23 cellular contexts compared by ENCODE assay signal in genomic region chr2:119263025-119263424, GRCh38.
"Had no signal": no experiment of that assay in that cellular context is flagged by ENCODE, and none has a peak within 500 bp of the region (broad histone marks: within the 10 kb centered on the region; RNA-seq: fewer than 3 reads in every experiment).

No MANE protein-coding gene starts in this region.

- DNase-seq: dermis blood vessel endothelial cell; effector memory CD4-positive, alpha-beta T cell; erythroblast; esophagus squamous epithelium; foreskin melanocyte; glutamatergic neuron; heart right ventricle; kidney glomerular epithelial cell; left ventricle myocardium superior; lower lobe of right lung; sigmoid colon; stimulated activated CD4-positive, alpha-beta T cell treated with anti-CD3 and anti-CD28 coated beads, Interleukin-4, amount 100 ng/mL, for 4 hours; stimulated activated naive CD8-positive, alpha-beta T cell treated with anti-CD3 and anti-CD28 coated beads, Interleukin-15, Interleukin-2, amounts not matched to agents 100 U/mL and 50 U/mL, for 24 hours; upper lobe of right lung; uterus had no signal

- H3K9ac ChIP-seq: parathyroid adenoma had no signal

- H3K9me3 Mint-ChIP-seq: natural killer cell treated with Interleukin-12 subunit alpha and Interleukin-12 subunit beta and Interleukin-15 and Interleukin-18, amount 100 ng/mL, for 72 hours; neural crest cell; stimulated activated memory B cell treated with anti-CD40 and anti-IgM and Interleukin-4, amounts not matched to agents 10 μg/mL and 1 μg/mL and 100 μg/mL, for 72 hours had no signal

- H3K79me2 ChIP-seq: parathyroid adenoma had no signal

- H3K4me1 Mint-ChIP-seq: stimulated activated memory B cell treated with anti-CD40 and anti-IgM and Interleukin-4, amounts not matched to agents 10 μg/mL and 1 μg/mL and 100 μg/mL, for 72 hours had no signal

- H3K4me1 ChIP-seq: esophagus squamous epithelium, lower lobe of right lung, upper lobe of right lung, uterus had no signal

- H3K9me3 ChIP-seq: esophagus squamous epithelium, heart right ventricle, lower lobe of right lung, sigmoid colon, thoracic aorta, tibial nerve, upper lobe of right lung, uterus had no signal

- H3K27ac ChIP-seq: coronary artery, esophagus squamous epithelium, heart right ventricle, lower lobe of right lung, parathyroid adenoma, sigmoid colon, thoracic aorta, tibial nerve, upper lobe of right lung, uterus had no signal

- H3K36me3 Mint-ChIP-seq: natural killer cell treated with Interleukin-12 subunit alpha and Interleukin-12 subunit beta and Interleukin-15 and Interleukin-18, amount 100 ng/mL, for 72 hours had no signal

- H3K27me3 ChIP-seq: esophagus squamous epithelium, heart right ventricle, sigmoid colon, tibial nerve, upper lobe of right lung, uterus had no signal

- H2AFZ ChIP-seq: parathyroid adenoma had no signal

- H3K4me3 Mint-ChIP-seq: natural killer cell treated with Interleukin-12 subunit alpha and Interleukin-12 subunit beta and Interleukin-15 and Interleukin-18, amount 100 ng/mL, for 72 hours; neural crest cell; stimulated activated memory B cell treated with anti-CD40 and anti-IgM and Interleukin-4, amounts not matched to agents 10 μg/mL and 1 μg/mL and 100 μg/mL, for 72 hours had no signal

- H3K27me3 Mint-ChIP-seq: stimulated activated memory B cell treated with anti-CD40 and anti-IgM and Interleukin-4, amounts not matched to agents 10 μg/mL and 1 μg/mL and 100 μg/mL, for 72 hours had no signal

- H3K4me3 ChIP-seq: coronary artery, esophagus squamous epithelium, heart right ventricle, lower lobe of right lung, sigmoid colon, thoracic aorta, tibial nerve, upper lobe of right lung, uterus had no signal

- H3K27ac Mint-ChIP-seq: natural killer cell treated with Interleukin-12 subunit alpha and Interleukin-12 subunit beta and Interleukin-15 and Interleukin-18, amount 100 ng/mL, for 72 hours; progenitor cell of endocrine pancreas; stimulated activated memory B cell treated with anti-CD40 and anti-IgM and Interleukin-4, amounts not matched to agents 10 μg/mL and 1 μg/mL and 100 μg/mL, for 72 hours had no signal

- H3K36me3 ChIP-seq: heart right ventricle, lower lobe of right lung, sigmoid colon, tibial nerve, upper lobe of right lung, uterus had no signal
